12 cellular contexts compared by ENCODE assay signal in the genomic region with DNA sequence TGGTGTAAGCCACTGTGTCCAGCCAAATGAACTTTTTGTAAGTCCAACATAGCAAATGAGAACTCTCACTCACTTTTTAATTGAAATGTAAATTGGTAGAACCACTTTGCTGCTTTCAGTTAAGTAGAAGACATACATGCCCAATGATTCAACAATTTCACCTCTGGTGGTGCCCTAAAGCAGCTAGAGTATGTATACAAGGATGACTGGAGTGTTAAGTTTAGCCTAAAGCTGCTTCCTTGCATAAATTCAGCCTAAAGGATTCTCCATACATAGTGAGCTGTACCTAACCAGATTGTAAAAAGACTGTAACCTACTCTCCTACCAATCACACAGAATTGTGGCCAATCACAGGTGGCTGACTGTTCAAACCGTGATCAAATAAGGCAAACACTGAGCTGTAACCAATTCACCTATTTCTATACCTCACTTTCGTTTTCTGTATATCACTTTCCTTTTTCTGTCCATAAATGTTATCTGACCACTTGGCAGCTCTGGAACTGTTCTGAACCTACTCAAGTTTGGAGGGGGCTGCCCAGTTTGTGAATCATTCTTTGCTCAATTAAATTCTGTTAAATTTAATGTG. TPM values are rescaled to one million over a fixed set of nuclear protein-coding genes. Genes with fewer than 3 reads are reported as not detected.
DNase-seq lines count a peak whose midpoint lies in the region; ATAC-seq, FAIRE-seq and TF ChIP-seq lines count a peak whose summit lies in the region.
"Had no signal": no experiment of that assay in that cellular context is flagged by ENCODE, and none has a peak within 500 bp of the region (broad histone marks: within the 10 kb centered on the region; RNA-seq: fewer than 3 reads in every experiment).

No MANE protein-coding gene starts in this region.

- no peak overlapping the region for H3K4me3 ChIP-seq in right lobe of liver
- H3K4me3 ChIP-seq in lower leg skin (ENCODE audit: low read depth, poor library complexity, severe bottlenecking) = no peak overlapping the region
- H3K4me3 ChIP-seq in Karpas-422 (ENCODE audit: low read length) = no peak overlapping the region

- intact Hi-C loops in left colon (cut with DNase I, micrococcal nuclease) (no loop called here), right lobe of liver (cut with DNase I) (no loop called here), lower leg skin (cut with DNase I; ENCODE audit: low total_unique reads) (no loop called here)

- H3K4me2 ChIP-seq in Karpas-422 (ENCODE audit: low read depth, low read length, poor library complexity, severe bottlenecking) = no peak overlapping the region

- no peak overlapping the region for H3K9ac ChIP-seq in Karpas-422 (ENCODE audit: low read length)

- H3K4me1 ChIP-seq in right lobe of liver (peaks cover 0 to 13% (median 5%) of the 10 kb centered on the region in 4 donors), Karpas-422 (ENCODE audit: low read length) (peaks cover 16% of the 10 kb centered on the region)

- no peaks in the 10 kb centered on the region for H3K9me3 ChIP-seq in right lobe of liver
- H3K9me3 ChIP-seq in Karpas-422 (ENCODE audit: low read length) = no peaks in the 10 kb centered on the region

- WGBS in right lobe of liver (ENCODE audit: insufficient coverage, low coverage, low lambda C conversion rate, missing lambda C conversion rate) = 79% methylated on average over 2 of the region's 2 CpGs
- 88 to 97% methylated on average over 2 of the region's 2 CpGs for WGBS in lower leg skin, 2 donors

- CTCF ChIA-PET in GM10248 (lab: Yijun Ruan, JAX) = interaction anchor here (0.8 to 1.5 kb wide), 3 partner anchors 27 to 182 kb away, joined by 3 read pairs; no protein-coding TSS in a partner anchor

- POLR2A ChIA-PET in GM10248 (lab: Yijun Ruan, JAX) = no interaction called here

- peaks cover 0 to 6% (median 0%) of the 10 kb centered on the region in 4 donors for H3K36me3 ChIP-seq in right lobe of liver
- no peaks in the 10 kb centered on the region for H3K36me3 ChIP-seq in Karpas-422 (ENCODE audit: insufficient read depth, low read length)

- 0 out of 2 replicates have a peak, but pooled peaks cover 10% of the 10 kb centered on the region for H4K20me1 ChIP-seq in Karpas-422 (ENCODE audit: insufficient read depth, low read depth, low read length)

- no peak for FAIRE-seq in GM12892 (lab: Jason Lieb, UNC)
- FAIRE-seq: endothelial cell of umbilical vein, urothelium cell line had no signal

- TF ChIP-seq POLR2A in right lobe of liver (IDR thresholded peaks at IDR 0.05) (no peak), lower leg skin (IDR thresholded peaks at IDR 0.05) (no peak), GM12892 (IDR thresholded peaks at IDR 0.05; ENCODE audit: low read depth, low read length) (no peak)

- H2AFZ ChIP-seq in Karpas-422 (ENCODE audit: low read length) = no peak overlapping the region

- H3K27me3 ChIP-seq in right lobe of liver (no peaks in the 10 kb centered on the region), Karpas-422 (ENCODE audit: low read length) (no peaks in the 10 kb centered on the region)

- DNase-seq in GM10248 (ENCODE audit: extremely low spot score) = peak; percentile 10
- no peak for DNase-seq in left colon
- no peak for DNase-seq in right lobe of liver
- no peak for DNase-seq in lower leg skin (ENCODE audit: low spot score in 2 of 2)
- DNase-seq in GM12892 (ENCODE audit: insufficient read length) = no peak
- DNase-seq in Karpas-422 = no peak
- DNase-seq: Kasumi-1, NCI-H2107 had no signal

- ATAC-seq in GM19372 (IDR thresholded peaks at IDR 0.05; ENCODE audit: low read depth, unreplicated experiment) (peak; percentile 50), HG03196 (IDR thresholded peaks at IDR 0.05; ENCODE audit: unreplicated experiment) (peak; percentile 38), left colon (peak; percentile 86), right lobe of liver (no peak)

- no peaks in the 10 kb centered on the region for H3K9me2 ChIP-seq in Karpas-422 (replicated peaks; ENCODE audit: insufficient read depth, low read length)

- no peak overlapping the region for H3K27ac ChIP-seq in right lobe of liver
- H3K27ac ChIP-seq in Karpas-422 (ENCODE audit: low read length) = no peak overlapping the region

- H3K79me2 ChIP-seq in Karpas-422 (ENCODE audit: low read length) = peaks cover 100% of the 10 kb centered on the region

- no peak for TF ChIP-seq CTCF in GM10248 (IDR thresholded peaks at IDR 0.05; ENCODE audit: control extremely low read depth, extremely low read depth, low read depth, missing control alignments)
- no peak for TF ChIP-seq CTCF in right lobe of liver (IDR thresholded peaks at IDR 0.05)
- no peak for TF ChIP-seq CTCF in lower leg skin (IDR thresholded peaks at IDR 0.05)

RNA-seq across cellular contexts. Expression of a gene that starts 39.9 kb away (rescaled TPM):
- total RNA-seq in left colon (10 to 100 TPM; 56.3 to 59.8 TPM), right lobe of liver (10 to 100 TPM; 28.0 to 45.7 (median 33.2) TPM), lower leg skin (10 to 100 TPM; 45.7 to 57.6 (median 53.5) TPM)
- polyA plus RNA-seq in GM12892 (2012; ENCODE audit: missing spikeins) = 41.4 TPM
- 66.2 and 96.6 TPM in 2 replicates for total RNA-seq in Karpas-422 (2014; rRNA removed; shearing (Covaris generic); ENCODE audit: low replicate concordance)

Comparison
In these comparisons a context has a peak if more than half of its experiments do, and no peak if none do; other contexts are left out.
1. ATAC-seq: peak in GM19372 (single experiment), HG03196 (single experiment) and left colon (single experiment); none in right lobe of liver (0 of 4).